19 cellular contexts compared by ENCODE assay signal in genomic region chr1:151939789-151940188, GRCh38. TPM values are rescaled to one million over a fixed set of nuclear protein-coding genes. Genes with fewer than 3 reads are reported as not detected.
DNase-seq lines count a peak whose midpoint lies in the region; ATAC-seq, FAIRE-seq and TF ChIP-seq lines count a peak whose summit lies in the region.
"Had no signal": no experiment of that assay in that cellular context is flagged by ENCODE, and none has a peak within 500 bp of the region (broad histone marks: within the 10 kb centered on the region; RNA-seq: fewer than 3 reads in every experiment).

No MANE protein-coding gene starts in this region.

- no peaks in the 10 kb centered on the region for H3K36me3 ChIP-seq in neutrophil
- H3K36me3 ChIP-seq in CD8-positive, alpha-beta T cell (ENCODE audit: insufficient read depth, low read length) = no peaks in the 10 kb centered on the region
- H3K36me3 ChIP-seq: BE2C had no signal

- CTCF ChIA-PET in CD8-positive, alpha-beta T cell (lab: Charles Lee) = interaction anchor here (0.7 to 2.0 kb wide), 5 partner anchors 10 to 62 kb away, joined by 4 to 10 read pairs (median 4); no protein-coding TSS in a partner anchor

- intact Hi-C loops in CD14-positive monocyte (cut with micrococcal nuclease) = loop anchor here (2.0 kb wide), 2 partner anchors 53 to 95 kb away; partner anchors contain the start of gene S100A10 (in 1 of the 2)
- intact Hi-C loops in CD8-positive, alpha-beta T cell (cut with DNase I, micrococcal nuclease) = loop anchor here in 1 of 2 experiments (2.0 kb wide), 1 partner anchor 21 kb away; no protein-coding TSS in a partner anchor

- H3K4me1 Mint-ChIP-seq in CD14-positive monocyte (peaks cover 49% of the 10 kb centered on the region), T-helper 17 cell (peaks cover 24% of the 10 kb centered on the region)
- peaks cover 9% of the 10 kb centered on the region for H3K4me1 Mint-ChIP-seq in CD8-positive, alpha-beta T cell (ENCODE audit: low read depth)

- no peaks in the 10 kb centered on the region for H3K9me3 ChIP-seq in T-helper 17 cell (ENCODE audit: control insufficient read depth, low read length, poor library complexity, severe bottlenecking)
- no peaks in the 10 kb centered on the region for H3K9me3 ChIP-seq in neutrophil
- no peaks in the 10 kb centered on the region for H3K9me3 ChIP-seq in CD8-positive, alpha-beta T cell (ENCODE audit: low read length)
- H3K9me3 ChIP-seq: BE2C had no signal

- TF ChIP-seq CTCF in CD14-positive monocyte (IDR thresholded peaks at IDR 0.05) (no peak), neutrophil (IDR thresholded peaks at IDR 0.05) (no peak)
- no peak for TF ChIP-seq CTCF in CD8-positive, alpha-beta T cell (IDR thresholded peaks at IDR 0.05)

- H3K36me3 Mint-ChIP-seq in CD14-positive monocyte = peaks cover 3 to 4% of the 10 kb centered on the region in 2 donors
- H3K36me3 Mint-ChIP-seq in T-helper 17 cell (ENCODE audit: low read depth) = peaks cover 5% of the 10 kb centered on the region
- no peaks in the 10 kb centered on the region for H3K36me3 Mint-ChIP-seq in CD8-positive, alpha-beta T cell

- no peak overlapping the region for H3K4me3 ChIP-seq in neutrophil (ENCODE audit: low read depth in 1 of 2, low read length in 1 of 2)
- no peak overlapping the region for H3K4me3 ChIP-seq in CD8-positive, alpha-beta T cell (ENCODE audit: low read depth, low read length)
- H3K4me3 ChIP-seq: GM23338 had no signal

- FAIRE-seq in urothelium cell line (lab: Jason Lieb, UNC) = no peak
- FAIRE-seq: A204.1, H54 had no signal

- ATAC-seq in T-helper 17 cell = no peak
- ATAC-seq in CD8-positive, alpha-beta T cell = no peak
- ATAC-seq: GM23338 had no signal

- H3K27me3 ChIP-seq in neutrophil = peaks cover 5% of the 10 kb centered on the region
- H3K27me3 ChIP-seq in CD8-positive, alpha-beta T cell (ENCODE audit: insufficient read depth, low read length) = no peaks in the 10 kb centered on the region

- DNase-seq in CD14-positive monocyte (ENCODE audit: low spot score) = no peak
- DNase-seq in CD1c-positive myeloid dendritic cell (ENCODE audit: extremely low spot score) = peak; percentile 74
- DNase-seq in T-helper 17 cell = no peak
- DNase-seq in CD8-positive, alpha-beta T cell = no peak
- DNase-seq in urothelium cell line (ENCODE audit: low spot score) = no peak
- DNase-seq: ACHN; BE2C; C1 segment of cervical spinal cord; Calu3; CD4-positive, alpha-beta memory T cell; DMS79 treated with DMSO at 0.1 percent for 48 hours; GF-D8; HCEC 1CT; HFFc6 had no signal

- H3K27ac Mint-ChIP-seq in CD14-positive monocyte (peak overlapping the region; percentile 88 to 100 (median 99)), T-helper 17 cell (peak overlapping the region; percentile 100)
- H3K27ac Mint-ChIP-seq in CD8-positive, alpha-beta T cell = no peak overlapping the region
- H3K27ac Mint-ChIP-seq: GM23338 had no signal

- H3K4me3 Mint-ChIP-seq in CD14-positive monocyte (no peak overlapping the region), T-helper 17 cell (no peak overlapping the region)
- no peak overlapping the region for H3K4me3 Mint-ChIP-seq in CD8-positive, alpha-beta T cell
- H3K4me3 Mint-ChIP-seq: CD4-positive, alpha-beta memory T cell; GM23338; HFFc6 had no signal

- H3K27me3 Mint-ChIP-seq in CD14-positive monocyte (ENCODE audit: low read depth in 3 of 3) = peaks cover 0 to 15% (median 0%) of the 10 kb centered on the region in 3 donors
- peaks cover 3% of the 10 kb centered on the region for H3K27me3 Mint-ChIP-seq in T-helper 17 cell
- H3K27me3 Mint-ChIP-seq in CD8-positive, alpha-beta T cell (ENCODE audit: low read depth) = no peaks in the 10 kb centered on the region

- POLR2A ChIA-PET in CD8-positive, alpha-beta T cell (lab: Charles Lee) = interaction anchor here (1.7 kb wide), 1 partner anchor 28 kb away, joined by 4 read pairs; no protein-coding TSS in a partner anchor

- H3K27ac ChIP-seq in neutrophil = peak overlapping the region; percentile 29
- H3K27ac ChIP-seq in CD8-positive, alpha-beta T cell (ENCODE audit: low read depth, low read length) = no peak overlapping the region
- H3K27ac ChIP-seq: HL-60 had no signal

- no peaks in the 10 kb centered on the region for H3K9me3 Mint-ChIP-seq in CD14-positive monocyte
- H3K9me3 Mint-ChIP-seq in CD8-positive, alpha-beta T cell = no peaks in the 10 kb centered on the region
- H3K9me3 Mint-ChIP-seq: GM23338, HFFc6 had no signal

- peaks cover 0 to 8% of the 10 kb centered on the region in 2 experiments for H3K4me1 ChIP-seq in neutrophil (ENCODE audit: control insufficient read depth in 1 of 2, insufficient read depth in 1 of 2, low read depth in 1 of 2, low read length in 1 of 2)
- peaks cover 2% of the 10 kb centered on the region for H3K4me1 ChIP-seq in CD8-positive, alpha-beta T cell (ENCODE audit: insufficient read depth, low read length)

RNA-seq across cellular contexts. Expression of gene THEM4, which starts 30.5 kb away (rescaled TPM):
- polyA plus RNA-seq in CD14-positive monocyte = 1 to 10 TPM; 3.7 to 4.6 TPM
- 10 to 100 TPM; 42.2 to 57.3 TPM for total RNA-seq in T-helper 17 cell
- 10 to 100 TPM; 14.3 to 16.8 TPM for total RNA-seq in CD8-positive, alpha-beta T cell

RNA-seq across cellular contexts. Expression of gene S100A10, which starts 53.9 kb away (rescaled TPM):
- polyA plus RNA-seq in CD14-positive monocyte = 1,000 to 10,000 TPM; 2,129 to 2,138 TPM
- 100 to 1,000 TPM; 317 to 349 TPM for total RNA-seq in T-helper 17 cell
- total RNA-seq in CD8-positive, alpha-beta T cell = 100 to 1,000 TPM; 132 to 138 TPM
